Comparison of ENCODE assay signal across 15 cellular contexts in the genomic region with DNA sequence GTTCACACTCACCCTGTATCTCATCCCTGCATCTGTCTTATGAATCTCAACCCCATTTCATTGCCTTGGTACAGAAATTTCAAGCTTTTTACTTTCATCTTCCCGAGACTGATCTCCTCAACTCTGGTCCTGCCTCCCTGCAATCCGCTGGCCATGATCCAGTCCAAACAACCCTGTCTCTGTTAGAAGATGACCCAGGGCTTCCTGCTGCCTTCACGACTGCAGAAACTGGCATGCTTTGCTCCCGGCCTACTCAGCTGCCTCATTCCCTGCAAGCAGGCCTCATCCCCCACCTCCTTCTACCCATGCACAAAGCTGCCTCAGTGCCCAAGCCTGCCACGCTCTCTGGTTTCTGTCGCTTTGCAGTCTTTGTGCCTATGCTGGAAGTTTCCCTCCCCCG. TPM values are rescaled to one million over a fixed set of nuclear protein-coding genes. Genes with fewer than 3 reads are reported as not detected.
DNase-seq lines count a peak whose midpoint lies in the region; ATAC-seq and TF ChIP-seq lines count a peak whose summit lies in the region.
"Had no signal": no experiment of that assay in that cellular context is flagged by ENCODE, and none has a peak within 500 bp of the region (broad histone marks: within the 10 kb centered on the region; RNA-seq: fewer than 3 reads in every experiment).

No MANE protein-coding gene starts in this region.

- 59% methylated on average over 7 of the region's 7 CpGs for WGBS in esophagus muscularis mucosa

- no peak overlapping the region for H3K27ac Mint-ChIP-seq in activated T-helper 1 cell treated with anti-CD3 and anti-CD28 coated beads, Interleukin-12 subunit alpha, Interleukin-12 subunit beta, Interleukin-2, Interleukin-4 antibody, amounts not matched to agents 30 ng/mL and 10 ng/mL and 1 ng/mL, durations not matched to agents 14 hours and 24 hours and 36 hours
- H3K27ac Mint-ChIP-seq: activated CD4-positive, alpha-beta memory T cell treated with anti-CD3 and anti-CD28 coated beads, Interleukin-2, amount 10 ng/mL, durations not matched to agents 7 days and 5 days; CD14-positive monocyte had no signal

- H3K9me3 ChIP-seq in esophagus muscularis mucosa: no peaks in the 10 kb centered on the region
- H3K9me3 ChIP-seq: esophagus squamous epithelium had no signal

- DNase-seq in HT1080 (ENCODE audit: low read depth): peak; percentile 55
- peak; percentile 41 for DNase-seq in islet precursor cell
- DNase-seq in posterior cingulate gyrus: peak in 6 of 10 donors; percentile 22 to 89 (median 46)
- no peak for DNase-seq in activated T-helper 1 cell treated with anti-CD3 and anti-CD28 coated beads, Interleukin-12 subunit alpha, Interleukin-12 subunit beta, Interleukin-2, Interleukin-4 antibody, amounts not matched to agents 30 ng/mL and 10 ng/mL and 1 ng/mL, durations not matched to agents 14 hours and 24 hours and 36 hours (ENCODE audit: low spot score)
- no peak for DNase-seq in NCI-H2171 treated with DMSO at 0.1 percent for 48 hours (lab: John Stamatoyannopoulos, UW)
- no peak for DNase-seq in esophagus muscularis mucosa (ENCODE audit: extremely low spot score)
- DNase-seq: activated CD4-positive, alpha-beta memory T cell treated with anti-CD3 and anti-CD28 coated beads, Interleukin-2, amount 10 ng/mL, durations not matched to agents 7 days and 5 days; activated naive CD4-positive, alpha-beta T cell; esophagus squamous epithelium; GOT3 had no signal

- no peak for ATAC-seq in HG03045 (IDR thresholded peaks at IDR 0.05; ENCODE audit: unreplicated experiment)

- H3K36me3 ChIP-seq in esophagus muscularis mucosa: no peaks in the 10 kb centered on the region
- H3K36me3 ChIP-seq: esophagus squamous epithelium had no signal

- H3K4me1 ChIP-seq in esophagus muscularis mucosa: peaks cover 4 to 34% (median 21%) of the 10 kb centered on the region in 4 donors

- peaks cover 2% of the 10 kb centered on the region for H3K36me3 Mint-ChIP-seq in activated T-helper 1 cell treated with anti-CD3 and anti-CD28 coated beads, Interleukin-12 subunit alpha, Interleukin-12 subunit beta, Interleukin-2, Interleukin-4 antibody, amounts not matched to agents 30 ng/mL and 10 ng/mL and 1 ng/mL, durations not matched to agents 14 hours and 24 hours and 36 hours (ENCODE audit: low read depth)

- peak overlapping the region; percentile 65 for H3K27ac ChIP-seq in VCaP
- no peak overlapping the region for H3K27ac ChIP-seq in esophagus muscularis mucosa (replicated peaks in 1 of 4)
- H3K27ac ChIP-seq: esophagus squamous epithelium, RWPE1, skin epidermis had no signal

- intact Hi-C loops in posterior cingulate gyrus (cut with DNase I): no loop called here
- intact Hi-C loops in activated T-helper 1 cell treated with anti-CD3 and anti-CD28 coated beads, Interleukin-12 subunit alpha, Interleukin-12 subunit beta, Interleukin-2, Interleukin-4 antibody, amounts not matched to agents 30 ng/mL and 10 ng/mL and 1 ng/mL, durations not matched to agents 14 hours and 24 hours and 36 hours (cut with micrococcal nuclease): no loop called here
- intact Hi-C loops in esophagus muscularis mucosa (cut with DNase I): loop anchor here (10.0 kb wide), 1 partner anchor 56 kb away; no protein-coding TSS in a partner anchor

- H3K27me3 Mint-ChIP-seq in activated T-helper 1 cell treated with anti-CD3 and anti-CD28 coated beads, Interleukin-12 subunit alpha, Interleukin-12 subunit beta, Interleukin-2, Interleukin-4 antibody, amounts not matched to agents 30 ng/mL and 10 ng/mL and 1 ng/mL, durations not matched to agents 14 hours and 24 hours and 36 hours (ENCODE audit: insufficient read depth): peaks cover 22% of the 10 kb centered on the region

- TF ChIP-seq CTCF in VCaP (conservative IDR thresholded peaks at IDR 0.05): no peak
- TF ChIP-seq CTCF in esophagus muscularis mucosa (IDR thresholded peaks at IDR 0.05): no peak

- no peak overlapping the region for H3K4me3 ChIP-seq in esophagus muscularis mucosa
- H3K4me3 ChIP-seq: esophagus squamous epithelium, skin epidermis had no signal

- no peaks in the 10 kb centered on the region for H3K9me3 Mint-ChIP-seq in activated T-helper 1 cell treated with anti-CD3 and anti-CD28 coated beads, Interleukin-12 subunit alpha, Interleukin-12 subunit beta, Interleukin-2, Interleukin-4 antibody, amounts not matched to agents 30 ng/mL and 10 ng/mL and 1 ng/mL, durations not matched to agents 14 hours and 24 hours and 36 hours
- H3K9me3 Mint-ChIP-seq: activated CD4-positive, alpha-beta memory T cell treated with anti-CD3 and anti-CD28 coated beads, Interleukin-2, amount 10 ng/mL, durations not matched to agents 7 days and 5 days; CD14-positive monocyte had no signal

- no peaks in the 10 kb centered on the region for H3K27me3 ChIP-seq in esophagus muscularis mucosa
- H3K27me3 ChIP-seq: esophagus squamous epithelium had no signal

- no peak overlapping the region for H3K4me3 Mint-ChIP-seq in activated T-helper 1 cell treated with anti-CD3 and anti-CD28 coated beads, Interleukin-12 subunit alpha, Interleukin-12 subunit beta, Interleukin-2, Interleukin-4 antibody, amounts not matched to agents 30 ng/mL and 10 ng/mL and 1 ng/mL, durations not matched to agents 14 hours and 24 hours and 36 hours
- H3K4me3 Mint-ChIP-seq: activated CD4-positive, alpha-beta memory T cell treated with anti-CD3 and anti-CD28 coated beads, Interleukin-2, amount 10 ng/mL, durations not matched to agents 7 days and 5 days had no signal

- no peak for TF ChIP-seq POLR2A in esophagus muscularis mucosa (IDR thresholded peaks at IDR 0.05; ENCODE audit: low read depth)

- no peaks in the 10 kb centered on the region for H3K4me1 Mint-ChIP-seq in activated T-helper 1 cell treated with anti-CD3 and anti-CD28 coated beads, Interleukin-12 subunit alpha, Interleukin-12 subunit beta, Interleukin-2, Interleukin-4 antibody, amounts not matched to agents 30 ng/mL and 10 ng/mL and 1 ng/mL, durations not matched to agents 14 hours and 24 hours and 36 hours (ENCODE audit: low read depth)
- H3K4me1 Mint-ChIP-seq: CD14-positive monocyte had no signal

- TF ChIP-seq EP300 in esophagus muscularis mucosa (IDR thresholded peaks at IDR 0.05): no peak

RNA-seq across cellular contexts. Expression of gene HES1, which starts 12.4 kb away (rescaled TPM):
- total RNA-seq in HT1080 (2014; rRNA removed; shearing (Covaris generic)): 20.2 and 26.3 TPM in 2 replicates
- 15.0 and 25.1 TPM in 2 replicates for polyA plus RNA-seq in HT1080 (2015; cell fraction: cytosol; rRNA removed)
- polyA plus RNA-seq in HT1080 (2015; cell fraction: nucleus; rRNA removed): 40.7 and 46.4 TPM in 2 replicates
- total RNA-seq in activated T-helper 1 cell treated with anti-CD3 and anti-CD28 coated beads, Interleukin-12 subunit alpha, Interleukin-12 subunit beta, Interleukin-2, Interleukin-4 antibody, amounts not matched to agents 30 ng/mL and 10 ng/mL and 1 ng/mL, durations not matched to agents 14 hours and 24 hours and 36 hours: 2.5 and 2.6 TPM in 2 replicates
- total RNA-seq in esophagus muscularis mucosa: 10 to 100 TPM; 12.0 to 32.3 (median 26.9) TPM

Comparison
In these comparisons a context has a peak if more than half of its experiments do, and no peak if none do; other contexts are left out.
1. DNase-seq: peak in HT1080 (single experiment), islet precursor cell (single experiment) and posterior cingulate gyrus (6 of 10); none in activated T-helper 1 cell treated with anti-CD3 and anti-CD28 coated beads, Interleukin-12 subunit alpha, Interleukin-12 subunit beta, Interleukin-2, Interleukin-4 antibody, amounts not matched to agents 30 ng/mL and 10 ng/mL and 1 ng/mL, durations not matched to agents 14 hours and 24 hours and 36 hours (single experiment), NCI-H2171 treated with DMSO at 0.1 percent for 48 hours (single experiment) and esophagus muscularis mucosa (single experiment).